Comparison of ENCODE assay signal across 11 cellular contexts in genomic region chr9:112369817-112370216, GRCh38.
"Had no signal": no experiment of that assay in that cellular context is flagged by ENCODE, and none has a peak within 500 bp of the region (broad histone marks: within the 10 kb centered on the region; RNA-seq: fewer than 3 reads in every experiment).

No MANE protein-coding gene starts in this region.

- H3K4me2 ChIP-seq: GM23338 had no signal

- H2AFZ ChIP-seq: GM23248, GM23338 had no signal

- H3K27ac ChIP-seq: GM23248 had no signal

- H3K9ac ChIP-seq: GM23248 had no signal

- H3K36me3 ChIP-seq: HAP-1 had no signal

- H3K4me1 ChIP-seq: HAP-1 had no signal

- ATAC-seq: GM23338, HCT116 had no signal

- DNase-seq: GM23248, GOT3, H7, H9, HCEC 1CT, HFFc6 had no signal

- FAIRE-seq: H1, H54 had no signal

- H3K4me3 ChIP-seq: GM23248, GM23338, HAP-1 had no signal
